Comparison of ENCODE assay signal across 21 cellular contexts in genomic region chr5:131685514-131686171, GRCh38.
"Had no signal": no experiment of that assay in that cellular context is flagged by ENCODE, and none has a peak within 500 bp of the region (broad histone marks: within the 10 kb centered on the region; RNA-seq: fewer than 3 reads in every experiment).

No MANE protein-coding gene starts in this region.

- H3K4me3 ChIP-seq: body of pancreas, coronary artery, left ventricle myocardium inferior, transverse colon had no signal

- H3K4me3 Mint-ChIP-seq: activated CD4-positive, alpha-beta memory T cell treated with anti-CD3 and anti-CD28 coated beads, Interleukin-2, amount 10 ng/mL, durations not matched to agents 7 days and 5 days; activated CD4-positive, alpha-beta T cell treated with anti-CD3 and anti-CD28 coated beads for 36 hours; activated naive CD4-positive, alpha-beta T cell treated with anti-CD3 and anti-CD28 coated beads, Interleukin-2, amount 50 U/mL, for 24 hours; activated T-cell treated with anti-CD3 and anti-CD28 coated beads, Interleukin-2, amount 50 U/mL, for 4 hours; central memory CD8-positive, alpha-beta T cell; nephron had no signal

- ATAC-seq: activated CD4-positive, alpha-beta T cell treated with anti-CD3 and anti-CD28 coated beads for 36 hours; activated T-cell treated with anti-CD3 and anti-CD28 coated beads, Interleukin-2, amount 50 U/mL, for 4 hours; body of pancreas; esophagus mucosa; right cardiac atrium had no signal

- H3K27me3 ChIP-seq: body of pancreas, transverse colon had no signal

- H3K27ac ChIP-seq: body of pancreas, coronary artery, left ventricle myocardium inferior, transverse colon, WERI-Rb-1 had no signal

- DNase-seq: activated CD4-positive, alpha-beta memory T cell treated with anti-CD3 and anti-CD28 coated beads, Interleukin-2, amount 10 ng/mL, durations not matched to agents 7 days and 5 days; activated CD4-positive, alpha-beta T cell treated with anti-CD3 and anti-CD28 coated beads for 36 hours; activated effector memory CD4-positive, alpha-beta T cell treated with Interleukin-2 at 50 U/mL for 16 hours; activated T-cell treated with anti-CD3 and anti-CD28 coated beads, Interleukin-2, amount 50 U/mL, for 4 hours; amniotic stem cell; body of pancreas; foreskin melanocyte; left ventricle myocardium inferior; mesendoderm; occipital lobe; right cardiac atrium; small intestine; stimulated activated CD4-positive, alpha-beta T cell treated with anti-CD3 and anti-CD28 coated beads, Interleukin-4, amount 100 ng/mL, for 24 hours; stimulated activated naive CD4-positive, alpha-beta T cell treated with Interleukin-2 at 50 U/mL for 16 hours; transverse colon; WERI-Rb-1 had no signal

- H3K4me1 Mint-ChIP-seq: activated CD4-positive, alpha-beta memory T cell treated with anti-CD3 and anti-CD28 coated beads, Interleukin-2, amount 10 ng/mL, durations not matched to agents 7 days and 5 days; activated CD4-positive, alpha-beta T cell treated with anti-CD3 and anti-CD28 coated beads for 36 hours; activated naive CD4-positive, alpha-beta T cell treated with anti-CD3 and anti-CD28 coated beads, Interleukin-2, amount 50 U/mL, for 24 hours; nephron had no signal

- H3K27me3 Mint-ChIP-seq: activated CD4-positive, alpha-beta memory T cell treated with anti-CD3 and anti-CD28 coated beads, Interleukin-2, amount 10 ng/mL, durations not matched to agents 7 days and 5 days; activated CD4-positive, alpha-beta T cell treated with anti-CD3 and anti-CD28 coated beads for 36 hours; activated naive CD4-positive, alpha-beta T cell treated with anti-CD3 and anti-CD28 coated beads, Interleukin-2, amount 50 U/mL, for 24 hours; central memory CD8-positive, alpha-beta T cell had no signal

- H3K9me3 ChIP-seq: body of pancreas, left ventricle myocardium inferior, transverse colon had no signal

- H3K9me3 Mint-ChIP-seq: activated CD4-positive, alpha-beta memory T cell treated with anti-CD3 and anti-CD28 coated beads, Interleukin-2, amount 10 ng/mL, durations not matched to agents 7 days and 5 days; activated naive CD4-positive, alpha-beta T cell treated with anti-CD3 and anti-CD28 coated beads, Interleukin-2, amount 50 U/mL, for 24 hours had no signal

- H3K4me1 ChIP-seq: transverse colon had no signal

- H3K27ac Mint-ChIP-seq: activated CD4-positive, alpha-beta memory T cell treated with anti-CD3 and anti-CD28 coated beads, Interleukin-2, amount 10 ng/mL, durations not matched to agents 7 days and 5 days; activated CD4-positive, alpha-beta T cell treated with anti-CD3 and anti-CD28 coated beads for 36 hours; activated naive CD4-positive, alpha-beta T cell treated with anti-CD3 and anti-CD28 coated beads, Interleukin-2, amount 50 U/mL, for 24 hours; nephron had no signal
